In genomic region chr4:127964426-127965061, GRCh38 we compare ENCODE assay signal across 8 cellular contexts. TPM values are rescaled to one million over a fixed set of nuclear protein-coding genes. Genes with fewer than 3 reads are reported as not detected.
DNase-seq lines count a peak whose midpoint lies in the region; ATAC-seq and TF ChIP-seq lines count a peak whose summit lies in the region.
"Not testable (repeated sequence)": the region's sequence is repeated elsewhere in the genome, so short reads cannot be mapped to it uniquely, and the experiment has no call there.

No MANE protein-coding gene starts in this region.

- TF ChIP-seq CTCF in 22Rv1 (IDR thresholded peaks at IDR 0.05); colonic mucosa (IDR thresholded peaks at IDR 0.05); kidney epithelial cell (IDR thresholded peaks at IDR 0.05; ENCODE audit: insufficient read depth, low read length, poor library complexity, severe bottlenecking): not testable (repeated sequence)

- H3K27ac ChIP-seq in 22Rv1 (peak overlapping the region; percentile 95), colonic mucosa (peak overlapping the region; percentile 99)

- peak; percentile 13 for ATAC-seq in GM19023 (IDR thresholded peaks at IDR 0.05; ENCODE audit: unreplicated experiment)
- ATAC-seq in HG02798 (IDR thresholded peaks at IDR 0.05; ENCODE audit: poor library complexity, unreplicated experiment) = peak; percentile 24
- peak; percentile 5 for ATAC-seq in activated CD4-positive, CD25-positive, alpha-beta regulatory T cell treated with anti-CD3 and anti-CD28 coated beads, Interleukin-2, amount 50 U/mL, for 24 hours
- peak; percentile 50 for ATAC-seq in sciatic nerve

- intact Hi-C loops in colonic mucosa (cut with DNase I) = loop anchor here (10.0 kb wide), 1 partner anchor 80 kb away; the partner anchor contains the start of gene PLK4
- intact Hi-C loops in sciatic nerve (cut with DNase I) = not testable (repeated sequence)

- H3K9ac ChIP-seq in colonic mucosa (ENCODE audit: low read depth in 2 of 2, low read length in 2 of 2) = peak overlapping the region; percentile 98

- not testable (repeated sequence) for H3K4me1 ChIP-seq in colonic mucosa

- H3K9me3 ChIP-seq in MG63, colonic mucosa: not testable (repeated sequence)

- H3K27me3 ChIP-seq in MG63; colonic mucosa; kidney epithelial cell (ENCODE audit: control insufficient read depth, insufficient read depth, low read length): not testable (repeated sequence)

- peak overlapping the region; percentile 78 for H3K4me3 ChIP-seq in MG63
- peak overlapping the region; percentile 96 for H3K4me3 ChIP-seq in colonic mucosa
- H3K4me3 ChIP-seq in kidney epithelial cell (ENCODE audit: low read depth, low read length) = peak overlapping the region; percentile 76

- peak; percentile 32 for DNase-seq in MG63
- DNase-seq in colonic mucosa; kidney epithelial cell (ENCODE audit: low read depth); sciatic nerve (ENCODE audit: low spot score): not testable (repeated sequence)

- not testable (repeated sequence) for H3K36me3 ChIP-seq in MG63; colonic mucosa; kidney epithelial cell (ENCODE audit: control insufficient read depth, insufficient read depth, low read length)

RNA-seq across cellular contexts. Expression of gene MFSD8, which starts 0.4 kb away (rescaled TPM):
- total RNA-seq in MG63 (2014; rRNA removed; shearing (Covaris generic); ENCODE audit: low replicate concordance) = 6.6 and 11.8 TPM in 2 replicates
- total RNA-seq in colonic mucosa (10 to 100 TPM; 19.9 to 22.0 TPM), kidney epithelial cell (20.2 and 27.2 TPM in 2 replicates), sciatic nerve (37.5 TPM)

RNA-seq across cellular contexts. Expression of gene ABHD18, which starts 0.7 kb away (rescaled TPM):
- 2.9 and 3.6 TPM in 2 replicates for total RNA-seq in MG63 (2014; rRNA removed; shearing (Covaris generic); ENCODE audit: low replicate concordance)
- total RNA-seq in colonic mucosa (10 to 100 TPM; 18.6 to 20.8 TPM), kidney epithelial cell (8.4 and 11.0 TPM in 2 replicates), sciatic nerve (14.2 TPM)
